In the genomic region with DNA sequence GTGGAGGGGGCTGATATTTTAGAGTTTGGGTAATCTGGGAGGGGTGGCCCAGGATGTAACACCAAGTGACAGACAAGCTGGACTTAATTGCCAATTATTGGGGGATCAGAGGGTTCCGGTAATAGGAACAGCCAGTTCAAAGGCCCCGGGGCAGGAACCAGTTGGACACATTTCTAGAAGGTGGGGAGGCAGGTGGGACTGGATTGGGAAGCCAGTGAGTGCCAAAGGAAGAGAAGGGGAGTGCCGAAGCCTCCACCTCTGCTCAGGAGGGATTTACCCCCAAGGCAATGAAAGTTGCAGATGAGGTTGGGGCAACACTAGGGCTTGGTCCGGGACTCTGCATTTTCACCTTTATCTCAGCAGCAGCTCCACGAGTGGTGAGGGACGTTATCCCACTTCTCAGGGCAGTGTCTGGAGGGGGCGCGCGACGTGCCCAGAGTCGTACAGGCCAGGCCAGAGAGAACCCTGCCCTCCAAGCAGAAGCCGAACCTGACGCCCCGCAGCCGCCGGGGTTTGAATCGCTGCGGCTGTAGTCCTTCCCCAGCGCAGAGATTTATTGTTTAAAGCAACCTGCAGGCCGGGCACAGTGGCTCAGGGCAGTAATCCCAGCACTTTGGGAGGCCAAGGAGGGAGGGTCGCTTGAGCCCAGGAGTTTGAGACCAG, we compare ENCODE assay signal across 11 cellular contexts. TPM values are rescaled to one million over a fixed set of nuclear protein-coding genes. Genes with fewer than 3 reads are reported as not detected.
A peak's percentile ranks its signal among the peaks of the same experiment; 100 is the strongest.
DNase-seq lines count a peak whose midpoint lies in the region; FAIRE-seq and TF ChIP-seq lines count a peak whose summit lies in the region.
"Had no signal": no experiment of that assay in that cellular context is flagged by ENCODE, and none has a peak within 500 bp of the region (broad histone marks: within the 10 kb centered on the region; RNA-seq: fewer than 3 reads in every experiment).

No MANE protein-coding gene starts in this region.

- H2BK5ac ChIP-seq in H1 (ENCODE audit: low read depth, low read length) (0 out of 2 replicates have a peak overlapping the region, but pooled peaks have one; percentile 73), neuronal stem cell (ENCODE audit: low read length) (peak overlapping the region; percentile 68)

- no peak for TF ChIP-seq POLR2A in H1 (IDR thresholded peaks at IDR 0.05; ENCODE audit: control extremely low read depth in 1 of 2, low read depth in 2 of 2, low read length in 2 of 2)

- peaks cover 66 to 91% (median 79%) of the 10 kb centered on the region in 10 experiments for H3K4me1 ChIP-seq in BLaER1 treated with 17β-estradiol and CSF1 and Interleukin-3, amounts not matched to agents 10 nM and 100 nM
- peaks cover 4 to 25% (median 16%) of the 10 kb centered on the region in 4 experiments for H3K4me1 ChIP-seq in H1 (replicated peaks in 1 of 4; ENCODE audit: control insufficient read depth in 3 of 4, insufficient read depth in 4 of 4, low read length in 3 of 4)
- peaks cover 17 to 20% of the 10 kb centered on the region in 2 donors for H3K4me1 ChIP-seq in neuronal stem cell (ENCODE audit: control insufficient read depth in 2 of 2, insufficient read depth in 1 of 2, low read depth in 1 of 2, low read length in 2 of 2)

- peak overlapping the region in 3 of 11 experiments; percentile 6 to 45 (median 28); a peak in 2 of 22 replicates for H3K27ac ChIP-seq in BLaER1 treated with 17β-estradiol and CSF1 and Interleukin-3, amounts not matched to agents 10 nM and 100 nM
- H3K27ac ChIP-seq in RWPE1, result peak overlapping the region; percentile 51
- H3K27ac ChIP-seq in H1 (ENCODE audit: low read depth, low read length), result no peak overlapping the region
- H3K27ac ChIP-seq in neuronal stem cell (replicated peaks; ENCODE audit: low read length), result peak overlapping the region; percentile 68
- no peak overlapping the region for H3K27ac ChIP-seq in caudate nucleus (ENCODE audit: low read depth, low read length)

- H2BK12ac ChIP-seq in H1 (ENCODE audit: low read depth, low read length), result peak overlapping the region; percentile 84; the same call in 1 of the 2 replicates
- H2BK12ac ChIP-seq in neuronal stem cell (ENCODE audit: low read length), result peak overlapping the region; percentile 97

- H2AFZ ChIP-seq in H1 (ENCODE audit: low read length) (no peak overlapping the region), neuronal stem cell (ENCODE audit: low read length) (peak overlapping the region; percentile 17)

- TF ChIP-seq RAD21 in H1 (IDR thresholded peaks at IDR 0.05 in 1 of 2, conservative IDR thresholded peaks at IDR 0.05 in 1 of 2; ENCODE audit: low read depth in 2 of 2, low read length in 2 of 2), result no peak

- H3K56ac ChIP-seq in H1 (replicated peaks; ENCODE audit: insufficient read length, low read depth, low read length), result no peak overlapping the region

- H3K14ac ChIP-seq in H1 (ENCODE audit: insufficient read length) (no peak overlapping the region), neuronal stem cell (ENCODE audit: low read length) (no peak overlapping the region)

- H4K20me1 ChIP-seq in BLaER1 treated with 17β-estradiol and CSF1 and Interleukin-3, amounts not matched to agents 10 nM and 100 nM, result no peaks in the 10 kb centered on the region
- no peaks in the 10 kb centered on the region for H4K20me1 ChIP-seq in H1 (replicated peaks in 1 of 2; ENCODE audit: control insufficient read depth in 1 of 2, insufficient read depth in 2 of 2, low read length in 2 of 2)

- CTCF ChIA-PET in RWPE1 (lab: Yijun Ruan, JAX), result interaction anchor here (1.1 kb wide), 1 partner anchor 15 kb away, joined by 3 read pairs; no protein-coding TSS in a partner anchor
- CTCF ChIA-PET in H1 (lab: Charles Lee; ENCODE audit: partially characterized antibody), result interaction anchor here (1.7 to 2.3 kb wide), 3 partner anchors 9 to 42 kb away, joined by 6 to 15 read pairs (median 14); no protein-coding TSS in a partner anchor

- peaks cover 18% of the 10 kb centered on the region for H3K23me2 ChIP-seq in H1 (ENCODE audit: low read depth, low read length)

- H3K18ac ChIP-seq in H1 (ENCODE audit: extremely low read depth, low read length) (peak overlapping the region; percentile 13; the same call in 1 of the 2 replicates), neuronal stem cell (ENCODE audit: low read length) (peak overlapping the region; percentile 68)

- H3K4me2 ChIP-seq in BLaER1 treated with 17β-estradiol and CSF1 and Interleukin-3, amounts not matched to agents 10 nM and 100 nM, result peak overlapping the region in 7 of 11 experiments; percentile 16 to 71 (median 28); a peak in 4 of 22 replicates
- H3K4me2 ChIP-seq in H1 (ENCODE audit: insufficient read depth in 1 of 2, low read depth in 2 of 2, low read length in 2 of 2) (peak overlapping the region; percentile 61 to 63), neuronal stem cell (ENCODE audit: insufficient read depth, low read length, poor library complexity, severe bottlenecking) (no peak overlapping the region)

- no peaks in the 10 kb centered on the region for H3K79me1 ChIP-seq in H1 (ENCODE audit: low read depth, low read length)
- H3K79me1 ChIP-seq in neuronal stem cell (ENCODE audit: low read depth, low read length), result no peaks in the 10 kb centered on the region

- H4K5ac ChIP-seq in H1 (ENCODE audit: insufficient read length, low read depth, low read length), result no peak overlapping the region

- H4K91ac ChIP-seq in H1 (replicated peaks; ENCODE audit: insufficient read length, low read length), result no peak overlapping the region
- H4K91ac ChIP-seq in neuronal stem cell (ENCODE audit: low read depth, low read length, poor library complexity), result no peak overlapping the region

- no peaks in the 10 kb centered on the region for H3K27me3 ChIP-seq in BLaER1 treated with 17β-estradiol and CSF1 and Interleukin-3, amounts not matched to agents 10 nM and 100 nM
- H3K27me3 ChIP-seq in H1 (replicated peaks in 1 of 4; ENCODE audit: control insufficient read depth in 3 of 4, extremely low read depth in 1 of 4, insufficient read depth in 3 of 4, low read length in 3 of 4) (peaks cover 0 to 6% (median 0%) of the 10 kb centered on the region in 4 experiments; a peak in 3 of 7 replicates), neuronal stem cell (ENCODE audit: control insufficient read depth in 3 of 3, insufficient read depth in 3 of 3, low read depth in 1 of 3, low read length in 3 of 3) (no peaks in the 10 kb centered on the region), MG63 (no peaks in the 10 kb centered on the region)

- no peaks in the 10 kb centered on the region for H3K9me3 ChIP-seq in BLaER1 treated with 17β-estradiol and CSF1 and Interleukin-3, amounts not matched to agents 10 nM and 100 nM (replicated peaks in 1 of 11)
- H3K9me3 ChIP-seq in H1 (ENCODE audit: insufficient read depth in 2 of 2, low read depth in 1 of 2, low read length in 1 of 2) (no peaks in the 10 kb centered on the region), neuronal stem cell (replicated peaks in 1 of 2; ENCODE audit: control insufficient read depth in 2 of 2, insufficient read depth in 1 of 2, low read depth in 1 of 2, low read length in 2 of 2) (peaks cover 0 to 2% of the 10 kb centered on the region in 2 donors), MG63 (no peaks in the 10 kb centered on the region)

- H3K4me3 ChIP-seq in BLaER1 treated with 17β-estradiol and CSF1 and Interleukin-3, amounts not matched to agents 10 nM and 100 nM, result no peak overlapping the region
- peak overlapping the region; percentile 7 to 52 (median 25); a peak in 5 of 8 replicates for H3K4me3 ChIP-seq in H1 (ENCODE audit: extremely low read depth in 1 of 4, insufficient read depth in 2 of 4, low read depth in 3 of 4, low read length in 4 of 4)
- H3K4me3 ChIP-seq in neuronal stem cell (ENCODE audit: low read length in 2 of 2), result no peak overlapping the region
- no peak overlapping the region for H3K4me3 ChIP-seq in MG63

- TF ChIP-seq CTCF in RWPE1 (conservative IDR thresholded peaks at IDR 0.05; ENCODE audit: low read depth) (no peak), H1 (IDR thresholded peaks at IDR 0.05; ENCODE audit: control extremely low read depth in 1 of 3, insufficient read depth in 1 of 3, low read depth in 1 of 3, low read length in 3 of 3) (no peak)

- no peak for FAIRE-seq in H1 (lab: Jason Lieb, UNC)

- H3K36me3 ChIP-seq in BLaER1 treated with 17β-estradiol and CSF1 and Interleukin-3, amounts not matched to agents 10 nM and 100 nM, result no peaks in the 10 kb centered on the region
- H3K36me3 ChIP-seq in H1 (ENCODE audit: control insufficient read depth in 2 of 4, insufficient read depth in 4 of 4, low read length in 3 of 4) (no peaks in the 10 kb centered on the region), neuronal stem cell (replicated peaks in 1 of 2; ENCODE audit: control insufficient read depth in 2 of 2, insufficient read depth in 2 of 2, low read length in 2 of 2) (no peaks in the 10 kb centered on the region), MG63 (no peaks in the 10 kb centered on the region)

- H2BK15ac ChIP-seq in H1 (ENCODE audit: low read length) (no peak overlapping the region), neuronal stem cell (ENCODE audit: low read length) (peak overlapping the region; percentile 99)

- TF ChIP-seq EP300 in H1 (IDR thresholded peaks at IDR 0.05; ENCODE audit: borderline replicate concordance in 1 of 2, low read depth in 2 of 2, low read length in 2 of 2), result no peak

- peak overlapping the region; percentile 65 for H3K4ac ChIP-seq in H1 (replicated peaks; ENCODE audit: insufficient read length, low read depth, low read length)
- peak overlapping the region; percentile 38 for H3K4ac ChIP-seq in neuronal stem cell (ENCODE audit: low read length)

- H2BK120ac ChIP-seq in H1 (replicated peaks; ENCODE audit: low read depth, low read length) (no peak overlapping the region), neuronal stem cell (ENCODE audit: low read depth, low read length) (peak overlapping the region; percentile 87)

- H3K79me2 ChIP-seq in H1 (ENCODE audit: control insufficient read depth in 1 of 2, insufficient read depth in 2 of 2, low read length in 2 of 2), result no peaks in the 10 kb centered on the region

- 24% methylated on average over 21 of the region's 21 CpGs; no CpG with 5 or more reads in 1 of the 2 experiments for WGBS in H1 (ENCODE audit: extremely low coverage in 1 of 2, insufficient coverage in 1 of 2, insufficient read length in 1 of 2, insufficient replicate concordance in 2 of 2, low coverage in 1 of 2, low lambda C conversion rate in 2 of 2, missing lambda C conversion rate in 1 of 2), 2 experiments
- no CpG with 5 or more reads among the region's 21 CpGs for WGBS in neuronal stem cell (ENCODE audit: extremely low coverage in 2 of 2, insufficient read length in 2 of 2, insufficient replicate concordance in 1 of 2), 2 donors

- peak overlapping the region in 4 of 11 experiments; percentile 6 to 26 (median 20); a peak in 1 of 22 replicates for H3K9ac ChIP-seq in BLaER1 treated with 17β-estradiol and CSF1 and Interleukin-3, amounts not matched to agents 10 nM and 100 nM
- H3K9ac ChIP-seq in H1 (replicated peaks in 1 of 4; ENCODE audit: extremely low read depth in 1 of 4, low read depth in 3 of 4, low read length in 3 of 4) (no peak overlapping the region), neuronal stem cell (ENCODE audit: low read depth, low read length, poor library complexity) (no peak overlapping the region)

- H2BK20ac ChIP-seq in H1 (ENCODE audit: low read length), result no peak overlapping the region

- H2AK5ac ChIP-seq in H1 (ENCODE audit: low read depth, low read length), result 0 out of 2 replicates have a peak overlapping the region, but pooled peaks have one; percentile 40
- H2AK5ac ChIP-seq in neuronal stem cell (ENCODE audit: low read depth, low read length), result peak overlapping the region; percentile 91

- no peak for DNase-seq in RWPE1 (ENCODE audit: low spot score)
- DNase-seq in H1 (ENCODE audit: low read depth in 1 of 2, low spot score in 2 of 2), result no peak
- no peak for DNase-seq in neuronal stem cell (ENCODE audit: low spot score)
- DNase-seq in central memory CD4-positive, alpha-beta T cell, result no peak
- DNase-seq in MG63, result no peak
- DNase-seq in stimulated activated CD4-positive, alpha-beta T cell treated with anti-CD3 and anti-CD28 coated beads, Interleukin-4, amount 100 ng/mL, for 1 hour, result no peak
- DNase-seq in caudate nucleus (lab: John Stamatoyannopoulos, UW), result no peak
- DNase-seq: left colon, NCI-H345, SIG-M5 had no signal

- H3K23ac ChIP-seq in H1 (ENCODE audit: insufficient read length) (no peak overlapping the region), neuronal stem cell (ENCODE audit: low read depth, low read length, poor library complexity) (peak overlapping the region; percentile 76)

- H4K8ac ChIP-seq in H1 (ENCODE audit: extremely low read depth, insufficient read depth, low read length) (no peak overlapping the region; the same call in 1 of the 2 replicates), neuronal stem cell (ENCODE audit: low read depth, low read length) (no peak overlapping the region)

- POLR2A ChIA-PET in RWPE1 (lab: Yijun Ruan, JAX; ENCODE audit: low non-redundant PET), result no interaction called here
- POLR2A ChIA-PET in H1 (lab: Charles Lee; ENCODE audit: partially characterized antibody), result interaction anchor here (0.5 to 2.3 kb wide), 6 partner anchors 9 to 108 kb away, joined by 3 to 12 read pairs (median 4); partner anchors contain the start of gene LSM4

RNA-seq across cellular contexts. Expression of gene JUND, which starts 5.7 kb away (rescaled TPM):
- 77.5 and 95.8 TPM in 2 replicates for total RNA-seq in H1 (2021; fragmentation: NEBNext Ultra II Directional; extraction: Animal tissue kit (Norgen Biotek cat#: 25700))
- polyA plus RNA-seq in H1 (2011; rRNA removed), result 54.0 and 64.4 TPM in 2 replicates
- polyA plus RNA-seq in H1 (2011; cell fraction: cytosol; rRNA removed), result 88.8 TPM
- polyA plus RNA-seq in H1 (2011; cell fraction: nucleus; rRNA removed), result 97.7 TPM
- 15.6 to 62.2 TPM (median 61.4 TPM) in 4 replicates for polyA plus RNA-seq in H1 (2012, experiment 1 of 2)
- polyA plus RNA-seq in H1 (2012, experiment 2 of 2), result 20.8 TPM
- polyA plus RNA-seq in H1 (2013, experiment 1 of 2), result 45.5 TPM
- 50.7 TPM for polyA plus RNA-seq in H1 (2013, experiment 2 of 2)
- polyA minus RNA-seq in H1 (2011; rRNA and poly(A)+ RNA removed), result 21.2 and 23.0 TPM in 2 replicates
- polyA minus RNA-seq in H1 (2011; cell fraction: cytosol; rRNA and poly(A)+ RNA removed), result 115 TPM
- polyA minus RNA-seq in H1 (2011; cell fraction: nucleus; rRNA and poly(A)+ RNA removed), result 188 TPM
- polyA plus RNA-seq in neuronal stem cell (2013, experiment 1 of 2), result 126 TPM
- polyA plus RNA-seq in neuronal stem cell (2013, experiment 2 of 2), result 119 TPM
- total RNA-seq in MG63 (2014; rRNA removed; shearing (Covaris generic); ENCODE audit: low replicate concordance), result 85.7 and 102 TPM in 2 replicates

RNA-seq across cellular contexts. Expression of gene IQCN, which starts 12.9 kb away (rescaled TPM):
- total RNA-seq in H1 (2021; fragmentation: NEBNext Ultra II Directional; extraction: Animal tissue kit (Norgen Biotek cat#: 25700)), result 0.31 and 1.0 TPM in 2 replicates
- polyA plus RNA-seq in H1 (2011; rRNA removed), result 0.36 and 0.82 TPM in 2 replicates
- polyA plus RNA-seq in H1 (2011; cell fraction: cytosol; rRNA removed), result 0.45 TPM
- 4.0 TPM for polyA plus RNA-seq in H1 (2011; cell fraction: nucleus; rRNA removed)
- polyA plus RNA-seq in H1 (2012, experiment 1 of 2), result 0.22 to 0.46 TPM (median 0.31 TPM) in 4 replicates
- 0.18 TPM for polyA plus RNA-seq in H1 (2012, experiment 2 of 2)
- 0.12 TPM for polyA plus RNA-seq in H1 (2013, experiment 1 of 2)
- 0.15 TPM for polyA plus RNA-seq in H1 (2013, experiment 2 of 2)
- polyA minus RNA-seq in H1 (2011; rRNA and poly(A)+ RNA removed), result 0.98 and 1.9 TPM in 2 replicates
- polyA minus RNA-seq in H1 (2011; cell fraction: cytosol; rRNA and poly(A)+ RNA removed), result 0.51 TPM
- 3.5 TPM for polyA minus RNA-seq in H1 (2011; cell fraction: nucleus; rRNA and poly(A)+ RNA removed)
- 0.81 TPM for polyA plus RNA-seq in neuronal stem cell (2013, experiment 1 of 2)
- polyA plus RNA-seq in neuronal stem cell (2013, experiment 2 of 2), result 1.1 TPM
- total RNA-seq in MG63 (2014; rRNA removed; shearing (Covaris generic); ENCODE audit: low replicate concordance), result 0.03 and 0.05 TPM in 2 replicates

RNA-seq across cellular contexts. Expression of gene LSM4, which starts 35.8 kb away (rescaled TPM):
- total RNA-seq in H1 (2021; fragmentation: NEBNext Ultra II Directional; extraction: Animal tissue kit (Norgen Biotek cat#: 25700)), result 319 and 344 TPM in 2 replicates
- 302 and 380 TPM in 2 replicates for polyA plus RNA-seq in H1 (2011; rRNA removed)
- polyA plus RNA-seq in H1 (2011; cell fraction: cytosol; rRNA removed), result 472 TPM
- 307 TPM for polyA plus RNA-seq in H1 (2011; cell fraction: nucleus; rRNA removed)
- polyA plus RNA-seq in H1 (2012, experiment 1 of 2), result 245 to 329 TPM (median 314 TPM) in 4 replicates
- 316 TPM for polyA plus RNA-seq in H1 (2012, experiment 2 of 2)
- polyA plus RNA-seq in H1 (2013, experiment 1 of 2), result 312 TPM
- polyA plus RNA-seq in H1 (2013, experiment 2 of 2), result 316 TPM
- polyA minus RNA-seq in H1 (2011; rRNA and poly(A)+ RNA removed), result 47.1 and 48.2 TPM in 2 replicates
- 90.1 TPM for polyA minus RNA-seq in H1 (2011; cell fraction: cytosol; rRNA and poly(A)+ RNA removed)
- 101 TPM for polyA minus RNA-seq in H1 (2011; cell fraction: nucleus; rRNA and poly(A)+ RNA removed)
- 355 TPM for polyA plus RNA-seq in neuronal stem cell (2013, experiment 1 of 2)
- 349 TPM for polyA plus RNA-seq in neuronal stem cell (2013, experiment 2 of 2)
- total RNA-seq in MG63 (2014; rRNA removed; shearing (Covaris generic); ENCODE audit: low replicate concordance), result 335 and 636 TPM in 2 replicates

RNA-seq across cellular contexts. Expression of gene PGPEP1, which starts 53.3 kb away (rescaled TPM):
- total RNA-seq in H1 (2021; fragmentation: NEBNext Ultra II Directional; extraction: Animal tissue kit (Norgen Biotek cat#: 25700)), result 33.2 and 33.4 TPM in 2 replicates
- polyA plus RNA-seq in H1 (2011; rRNA removed), result 16.6 and 17.0 TPM in 2 replicates
- polyA plus RNA-seq in H1 (2011; cell fraction: cytosol; rRNA removed), result 19.4 TPM
- 29.1 TPM for polyA plus RNA-seq in H1 (2011; cell fraction: nucleus; rRNA removed)
- polyA plus RNA-seq in H1 (2012, experiment 1 of 2), result 21.0 to 25.1 TPM (median 23.6 TPM) in 4 replicates
- 19.1 TPM for polyA plus RNA-seq in H1 (2012, experiment 2 of 2)
- polyA plus RNA-seq in H1 (2013, experiment 1 of 2), result 41.9 TPM
- polyA plus RNA-seq in H1 (2013, experiment 2 of 2), result 41.8 TPM
- polyA minus RNA-seq in H1 (2011; rRNA and poly(A)+ RNA removed), result 58.5 and 73.6 TPM in 2 replicates
- polyA minus RNA-seq in H1 (2011; cell fraction: cytosol; rRNA and poly(A)+ RNA removed), result 23.0 TPM
- polyA minus RNA-seq in H1 (2011; cell fraction: nucleus; rRNA and poly(A)+ RNA removed), result 27.0 TPM
- polyA plus RNA-seq in neuronal stem cell (2013, experiment 1 of 2), result 10.5 TPM
- 10.8 TPM for polyA plus RNA-seq in neuronal stem cell (2013, experiment 2 of 2)
- total RNA-seq in MG63 (2014; rRNA removed; shearing (Covaris generic); ENCODE audit: low replicate concordance), result 5.5 and 11.2 TPM in 2 replicates

Comparison
In these comparisons a context has a peak if more than half of its experiments do, and no peak if none do; other contexts are left out.
1. H3K27ac ChIP-seq: peak in RWPE1 (single experiment) and neuronal stem cell (single experiment); none in H1 (single experiment) and caudate nucleus (single experiment).
2. H3K4me3 ChIP-seq: peak in H1 (4 of 4); none in BLaER1 treated with 17β-estradiol and CSF1 and Interleukin-3, amounts not matched to agents 10 nM and 100 nM (0 of 10), neuronal stem cell (0 of 2) and MG63 (single experiment).